24 cellular contexts compared by ENCODE assay signal in genomic region chr10:31270954-31271353, GRCh38. TPM values are rescaled to one million over a fixed set of nuclear protein-coding genes. Genes with fewer than 3 reads are reported as not detected.
DNase-seq lines count a peak whose midpoint lies in the region; ATAC-seq and TF ChIP-seq lines count a peak whose summit lies in the region.
"Had no signal": no experiment of that assay in that cellular context is flagged by ENCODE, and none has a peak within 500 bp of the region (broad histone marks: within the 10 kb centered on the region; RNA-seq: fewer than 3 reads in every experiment).

No MANE protein-coding gene starts in this region.

- peaks cover 8% of the 10 kb centered on the region for H3K36me3 Mint-ChIP-seq in endothelial cell (ENCODE audit: low read depth, unreplicated experiment)
- H3K36me3 Mint-ChIP-seq: CD14-positive monocyte had no signal

- ATAC-seq in Right ventricle myocardium superior (ENCODE audit: poor library complexity): peak; percentile 88
- no peak for ATAC-seq in thoracic aorta (ENCODE audit: insufficient number of reproducible peaks, low FRiP score, low read depth)
- ATAC-seq: A549, GM12878 had no signal

- no peaks in the 10 kb centered on the region for H3K36me3 ChIP-seq in left ventricle myocardium inferior
- no peaks in the 10 kb centered on the region for H3K36me3 ChIP-seq in thoracic aorta
- H3K36me3 ChIP-seq in WERI-Rb-1: no peaks in the 10 kb centered on the region
- H3K36me3 ChIP-seq: BE2C; BLaER1 treated with 17β-estradiol and CSF1 and Interleukin-3, amounts not matched to agents 10 nM and 100 nM had no signal

- no peaks in the 10 kb centered on the region for H3K27me3 Mint-ChIP-seq in endothelial cell (ENCODE audit: unreplicated experiment)
- H3K27me3 Mint-ChIP-seq: CD4-positive, alpha-beta T cell had no signal

- peaks cover 6% of the 10 kb centered on the region for H3K9me3 Mint-ChIP-seq in endothelial cell (ENCODE audit: unreplicated experiment)

- H3K27me3 ChIP-seq in left ventricle myocardium inferior (ENCODE audit: low read depth) (no peaks in the 10 kb centered on the region), thoracic aorta (replicated peaks; ENCODE audit: insufficient read depth) (no peaks in the 10 kb centered on the region), WERI-Rb-1 (ENCODE audit: insufficient read depth, low read depth, severe bottlenecking) (no peaks in the 10 kb centered on the region)
- H3K27me3 ChIP-seq: BE2C; BLaER1 treated with 17β-estradiol and CSF1 and Interleukin-3, amounts not matched to agents 10 nM and 100 nM had no signal

- H3K4me1 ChIP-seq in left ventricle myocardium inferior: no peaks in the 10 kb centered on the region
- peaks cover 12 to 40% of the 10 kb centered on the region in 2 donors for H3K4me1 ChIP-seq in thoracic aorta (ENCODE audit: control insufficient read depth in 1 of 2, low read depth in 2 of 2)
- H3K4me1 ChIP-seq: A549, BE2C had no signal

- no peak overlapping the region for H3K4me3 Mint-ChIP-seq in endothelial cell (ENCODE audit: unreplicated experiment)
- H3K4me3 Mint-ChIP-seq: CD14-positive monocyte; CD4-positive, alpha-beta T cell; CD8-positive, alpha-beta memory T cell had no signal

- H3K27ac Mint-ChIP-seq in endothelial cell (ENCODE audit: unreplicated experiment): peak overlapping the region; percentile 75
- H3K27ac Mint-ChIP-seq: CD14-positive monocyte; CD4-positive, alpha-beta T cell; CD8-positive, alpha-beta memory T cell had no signal

- TF ChIP-seq CTCF in left ventricle myocardium inferior (IDR thresholded peaks at IDR 0.05; ENCODE audit: borderline replicate concordance) (no peak), endothelial cell (IDR thresholded peaks at IDR 0.05; ENCODE audit: unreplicated experiment) (no peak), thoracic aorta (IDR thresholded peaks at IDR 0.05) (no peak), WERI-Rb-1 (IDR thresholded peaks at IDR 0.05; ENCODE audit: low read depth, low read length) (no peak)

- DNase-seq in Right ventricle myocardium superior (no peak), left ventricle myocardium inferior (no peak), endothelial cell (ENCODE audit: low spot score) (no peak), thoracic aorta (ENCODE audit: low spot score) (no peak), WERI-Rb-1 (no peak), NCI-H345 (lab: John Stamatoyannopoulos, UW) (no peak)
- DNase-seq in stimulated activated naive CD4-positive, alpha-beta T cell (lab: John Stamatoyannopoulos, UW): no peak
- DNase-seq: 8988T; ACHN; AML-193; BE2C; CD4-positive, alpha-beta T cell; CD8-positive, alpha-beta memory T cell; DMS 273 treated with DMSO at 0.1 percent for 48 hours; DMS79; EL; GDM1; GM23248; H7; HCEC 1CT had no signal

- H3K27ac ChIP-seq in left ventricle myocardium inferior (replicated peaks) (no peak overlapping the region), thoracic aorta (peak overlapping the region; percentile 53 to 64), WERI-Rb-1 (no peak overlapping the region)
- H3K27ac ChIP-seq: A549; BLaER1 treated with 17β-estradiol and CSF1 and Interleukin-3, amounts not matched to agents 10 nM and 100 nM; GM23248 had no signal

- H3K4me3 ChIP-seq in left ventricle myocardium inferior: no peak overlapping the region
- H3K4me3 ChIP-seq in thoracic aorta: peak overlapping the region; percentile 13
- H3K4me3 ChIP-seq in WERI-Rb-1 (ENCODE audit: low read depth, low read length): no peak overlapping the region
- H3K4me3 ChIP-seq: A549; BLaER1 treated with 17β-estradiol and CSF1 and Interleukin-3, amounts not matched to agents 10 nM and 100 nM; GM12878; GM23248 had no signal

- peaks cover 6% of the 10 kb centered on the region for H3K9me3 ChIP-seq in left ventricle myocardium inferior (replicated peaks)
- no peaks in the 10 kb centered on the region for H3K9me3 ChIP-seq in thoracic aorta
- H3K9me3 ChIP-seq in WERI-Rb-1 (ENCODE audit: severe bottlenecking): no peaks in the 10 kb centered on the region
- H3K9me3 ChIP-seq: A549, BE2C had no signal

- intact Hi-C loops in Right ventricle myocardium superior (cut with DNase I): no loop called here
- intact Hi-C loops in left ventricle myocardium inferior (cut with micrococcal nuclease): no loop called here

- peaks cover 15% of the 10 kb centered on the region for H3K4me1 Mint-ChIP-seq in endothelial cell (ENCODE audit: unreplicated experiment)
- H3K4me1 Mint-ChIP-seq: CD14-positive monocyte; CD8-positive, alpha-beta memory T cell had no signal

RNA-seq across cellular contexts. Expression of gene ZEB1, which starts 48.1 kb away (rescaled TPM):
- total RNA-seq in Right ventricle myocardium superior: 83.7 TPM
- total RNA-seq in left ventricle myocardium inferior: 85.4 TPM
- total RNA-seq in endothelial cell (ENCODE audit: unreplicated experiment): 76.6 TPM
- total RNA-seq in thoracic aorta: 100 to 1,000 TPM; 101 to 179 TPM

Comparison
In these comparisons a context has a peak if more than half of its experiments do, and no peak if none do; other contexts are left out.
1. H3K27ac ChIP-seq: peak in thoracic aorta (2 of 2); none in left ventricle myocardium inferior (single experiment) and WERI-Rb-1 (single experiment).